ENCODE assay signal across 8 cellular contexts in genomic region chr17:29389994-29390855, GRCh38. TPM values are rescaled to one million over a fixed set of nuclear protein-coding genes. Genes with fewer than 3 reads are reported as not detected.
DNase-seq lines count a peak whose midpoint lies in the region; ATAC-seq and TF ChIP-seq lines count a peak whose summit lies in the region.

TSS of gene TAOK1 (plus strand) at chr17:29390363. CDS start at chr17:29451549, 61,186 bp downstream.

- peak within 1 kb of the TSS; percentile 99 for H3K9ac ChIP-seq in parathyroid adenoma

- DNase-seq in GM12865 (ENCODE audit: low read depth) = peak; percentile 99
- DNase-seq in NCI-H146 treated with DMSO at 0.1 percent for 48 hours (lab: John Stamatoyannopoulos, UW; ENCODE audit: unreplicated experiment) = peak; percentile 90
- DNase-seq in T-helper 1 cell = peak; percentile 95 to 98 (median 97)
- peak; percentile 99 for DNase-seq in cardiac muscle cell (ENCODE audit: low read depth in 1 of 2, low spot score in 1 of 2)
- DNase-seq in tibial artery = peak; percentile 99 to 100

- no peaks in the 10 kb centered on the region for H3K27me3 ChIP-seq in cardiac muscle cell
- no peaks in the 10 kb centered on the region for H3K27me3 ChIP-seq in parathyroid adenoma (ENCODE audit: control insufficient read depth, insufficient read depth, low read length)
- no peaks in the 10 kb centered on the region for H3K27me3 ChIP-seq in tibial artery

- peaks cover 32% of the 10 kb centered on the region for H3K79me2 ChIP-seq in parathyroid adenoma

- peak within 1 kb of the TSS; percentile 99 for H2AFZ ChIP-seq in parathyroid adenoma

- WGBS in adipose tissue, 3 donors = 1% methylated on average over 55 to 87 of the region's 88 CpGs

- H3K4me3 ChIP-seq in GM12865 (ENCODE audit: low read depth, low read length) = peak within 1 kb of the TSS; percentile 92
- H3K4me3 ChIP-seq in cardiac muscle cell = peak within 1 kb of the TSS; percentile 85
- H3K4me3 ChIP-seq in parathyroid adenoma (ENCODE audit: low read depth, low read length) = peak within 1 kb of the TSS; percentile 93
- H3K4me3 ChIP-seq in tibial artery = peak within 1 kb of the TSS; percentile 66 to 86

- H3K27ac ChIP-seq in adipose tissue (ENCODE audit: low read depth, low read length) = peak within 1 kb of the TSS; percentile 45
- peak within 1 kb of the TSS; percentile 96 for H3K27ac ChIP-seq in cardiac muscle cell
- H3K27ac ChIP-seq in parathyroid adenoma = peak within 1 kb of the TSS; percentile 84
- H3K27ac ChIP-seq in tibial artery = peak within 1 kb of the TSS; percentile 92 to 97

- intact Hi-C loops in tibial artery (cut with DNase I; ENCODE audit: low total_unique reads) = loop anchor here (5.0 kb wide), 1 partner anchor 573 kb away; no protein-coding TSS in a partner anchor

- H3K4me1 ChIP-seq in cardiac muscle cell (ENCODE audit: low read depth) = peaks cover 24% of the 10 kb centered on the region
- peaks cover 20% of the 10 kb centered on the region for H3K4me1 ChIP-seq in parathyroid adenoma
- H3K4me1 ChIP-seq in tibial artery = peaks cover 0 to 34% (median 17%) of the 10 kb centered on the region in 4 donors

- H3K4me2 ChIP-seq in parathyroid adenoma (ENCODE audit: low read length) = peak within 1 kb of the TSS; percentile 100

- H3K9me3 ChIP-seq in cardiac muscle cell (ENCODE audit: low read depth) = no peaks in the 10 kb centered on the region
- H3K9me3 ChIP-seq in parathyroid adenoma (ENCODE audit: control insufficient read depth, low read length) = no peaks in the 10 kb centered on the region
- no peaks in the 10 kb centered on the region for H3K9me3 ChIP-seq in tibial artery

- H3K36me3 ChIP-seq in cardiac muscle cell (no peaks in the 10 kb centered on the region), parathyroid adenoma (ENCODE audit: control insufficient read depth, insufficient read depth, low read length) (no peaks in the 10 kb centered on the region), tibial artery (no peaks in the 10 kb centered on the region)

- peak; percentile 89 for ATAC-seq in HG02798 (IDR thresholded peaks at IDR 0.05; ENCODE audit: poor library complexity, unreplicated experiment)

- TF ChIP-seq CTCF in GM12865 (IDR thresholded peaks at IDR 0.05; ENCODE audit: insufficient read depth, low read depth, low read length, missing control alignments) = no peak
- no peak for TF ChIP-seq CTCF in cardiac muscle cell (IDR thresholded peaks at IDR 0.05; ENCODE audit: low read depth, low read length)
- no peak for TF ChIP-seq CTCF in parathyroid adenoma (IDR thresholded peaks at IDR 0.05)
- peak in 1 of 2 experiments; percentile 13 for TF ChIP-seq CTCF in tibial artery (IDR thresholded peaks at IDR 0.05)

RNA-seq across cellular contexts. Expression of gene TAOK1, which starts in this region (rescaled TPM):
- 10 to 100 TPM in 2 of 3 donors, 1 to 10 TPM in 1; 3.4 to 11.9 (median 10.5) TPM for polyA plus RNA-seq in adipose tissue
- total RNA-seq in cardiac muscle cell = 35.0 and 43.1 TPM in 2 replicates
- polyA plus RNA-seq in cardiac muscle cell = 5.8 and 8.0 TPM in 2 replicates

Comparison
In these comparisons a context has a peak if more than half of its experiments do, and no peak if none do; other contexts are left out.
1. Peak in every context shown above with its lines: DNase-seq, ATAC-seq, H3K4me3 ChIP-seq and H3K27ac ChIP-seq.
2. H3K27ac ChIP-seq: peak in every context shown above with its lines; median percentile 96 in cardiac muscle cell; 94 in tibial artery; 84 in parathyroid adenoma; 45 in adipose tissue.